Comparison of ENCODE assay signal across 25 cellular contexts in genomic region chrX:112672788-112673560, GRCh38. TPM values are rescaled to one million over a fixed set of nuclear protein-coding genes. Genes with fewer than 3 reads are reported as not detected.
DNase-seq lines count a peak whose midpoint lies in the region; ATAC-seq and TF ChIP-seq lines count a peak whose summit lies in the region.
"Had no signal": no experiment of that assay in that cellular context is flagged by ENCODE, and none has a peak within 500 bp of the region (broad histone marks: within the 10 kb centered on the region; RNA-seq: fewer than 3 reads in every experiment).

No MANE protein-coding gene starts in this region.

- intact Hi-C loops in posterior vena cava (cut with DNase I) = no loop called here
- intact Hi-C loops in Calu3 (cut with micrococcal nuclease; ENCODE audit: unreplicated experiment) = no loop called here

- peak overlapping the region; percentile 99 for H3K27ac ChIP-seq in OCI-LY3 (ENCODE audit: low read length)
- H3K27ac ChIP-seq: BLaER1, colonic mucosa, pancreas, sigmoid colon, thoracic aorta had no signal

- ATAC-seq in GM18909 (IDR thresholded peaks at IDR 0.05; ENCODE audit: poor library complexity, unreplicated experiment) (peak; percentile 34), HG02884 (IDR thresholded peaks at IDR 0.05; ENCODE audit: unreplicated experiment) (peak; percentile 52)
- no peak for ATAC-seq in activated T-helper 17 cell treated with anti-CD3 and anti-CD28 coated beads, Interleukin-2, amount 50 U/mL, for 72 hours (replicated peaks)
- ATAC-seq: HepG2; left colon; naive thymus-derived CD8-positive, alpha-beta T cell; pancreas had no signal

- no peak overlapping the region for H2AFZ ChIP-seq in OCI-LY3 (ENCODE audit: low read depth, low read length)

- no peaks in the 10 kb centered on the region for H3K9me3 ChIP-seq in OCI-LY3 (ENCODE audit: insufficient read depth, low read length)
- H3K9me3 ChIP-seq: colonic mucosa, pancreas, sigmoid colon, thoracic aorta had no signal

- H3K4me3 ChIP-seq in OCI-LY3 (ENCODE audit: low read length) = peak overlapping the region; percentile 66
- H3K4me3 ChIP-seq: BLaER1, colonic mucosa, pancreas, sigmoid colon, thoracic aorta had no signal

- peak; percentile 47 for DNase-seq in ELF-1 (ENCODE audit: low read depth, low spot score)
- no peak for DNase-seq in posterior vena cava (ENCODE audit: low spot score)
- DNase-seq in stimulated activated CD4-positive, alpha-beta T cell treated with anti-CD3 and anti-CD28 coated beads, Interleukin-4, amount 100 ng/mL, for 4 hours = no peak
- DNase-seq in Calu3 = no peak
- DNase-seq: activated CD4-positive, alpha-beta T cell treated with anti-CD3 and anti-CD28 coated beads for 48 hours; activated effector memory CD4-positive, alpha-beta T cell treated with Interleukin-2 at 50 U/mL for 16 hours; colonic mucosa; glutamatergic neuron; left colon; naive thymus-derived CD8-positive, alpha-beta T cell; NCI-H2107; NCI-H524 treated with DMSO at 0.1 percent for 48 hours; pancreas; Right ventricle myocardium superior; sigmoid colon had no signal

- no peaks in the 10 kb centered on the region for H4K20me1 ChIP-seq in OCI-LY3 (ENCODE audit: insufficient read depth, low read length)
- H4K20me1 ChIP-seq: BLaER1 had no signal

- H3K27me3 ChIP-seq in OCI-LY3 (ENCODE audit: low read depth, low read length) = no peaks in the 10 kb centered on the region
- H3K27me3 ChIP-seq: colonic mucosa, sigmoid colon had no signal

- peaks cover 19% of the 10 kb centered on the region for H3K36me3 ChIP-seq in OCI-LY3 (replicated peaks; ENCODE audit: low read depth, low read length)
- H3K36me3 ChIP-seq: BLaER1, colonic mucosa, pancreas, sigmoid colon, thoracic aorta had no signal

- H3K27me3 Mint-ChIP-seq in activated T-helper 17 cell treated with anti-CD3 and anti-CD28 coated beads, Interleukin-2, amount 50 U/mL, for 72 hours = no peaks in the 10 kb centered on the region
- H3K27me3 Mint-ChIP-seq in Calu3 (ENCODE audit: unreplicated experiment) = peaks cover 5% of the 10 kb centered on the region
- H3K27me3 Mint-ChIP-seq: naive thymus-derived CD8-positive, alpha-beta T cell had no signal

- CTCF ChIA-PET in Calu3 (lab: Charles Lee) = no interaction called here

- peak overlapping the region; percentile 84 for H3K4me2 ChIP-seq in OCI-LY3 (ENCODE audit: low read length)
- H3K4me2 ChIP-seq: BLaER1 had no signal

- H3K79me2 ChIP-seq in OCI-LY3 (ENCODE audit: low read length) = no peaks in the 10 kb centered on the region

- H3K9me3 Mint-ChIP-seq in activated T-helper 17 cell treated with anti-CD3 and anti-CD28 coated beads, Interleukin-2, amount 50 U/mL, for 72 hours = no peaks in the 10 kb centered on the region
- no peaks in the 10 kb centered on the region for H3K9me3 Mint-ChIP-seq in Calu3 (ENCODE audit: low read depth, unreplicated experiment)
- H3K9me3 Mint-ChIP-seq: naive thymus-derived CD8-positive, alpha-beta T cell had no signal

- BruUV-seq in Calu3 (replicated peaks; lab: Mats Ljungman, UMichigan) = no TSS peak

- no peaks in the 10 kb centered on the region for H3K4me1 Mint-ChIP-seq in activated T-helper 17 cell treated with anti-CD3 and anti-CD28 coated beads, Interleukin-2, amount 50 U/mL, for 72 hours
- no peaks in the 10 kb centered on the region for H3K4me1 Mint-ChIP-seq in Calu3 (ENCODE audit: low read depth, unreplicated experiment)

- H3K4me3 Mint-ChIP-seq in activated T-helper 17 cell treated with anti-CD3 and anti-CD28 coated beads, Interleukin-2, amount 50 U/mL, for 72 hours = no peak overlapping the region
- no peak overlapping the region for H3K4me3 Mint-ChIP-seq in Calu3 (ENCODE audit: low read depth, unreplicated experiment)
- H3K4me3 Mint-ChIP-seq: naive thymus-derived CD8-positive, alpha-beta T cell had no signal

- no peak for TF ChIP-seq CTCF in OCI-LY3 (IDR thresholded peaks at IDR 0.05; ENCODE audit: low read depth, low read length)
- no peak for TF ChIP-seq CTCF in Calu3 (IDR thresholded peaks at IDR 0.05; ENCODE audit: unreplicated experiment)

- H3K4me1 ChIP-seq in OCI-LY3 (ENCODE audit: low read length) = peaks cover 89% of the 10 kb centered on the region
- H3K4me1 ChIP-seq: colonic mucosa, pancreas, sigmoid colon had no signal

- peak overlapping the region; percentile 79 for H3K9ac ChIP-seq in OCI-LY3 (ENCODE audit: low read length)
- H3K9ac ChIP-seq: BLaER1 had no signal

- H3K27ac Mint-ChIP-seq in activated T-helper 17 cell treated with anti-CD3 and anti-CD28 coated beads, Interleukin-2, amount 50 U/mL, for 72 hours = no peak overlapping the region
- no peak overlapping the region for H3K27ac Mint-ChIP-seq in Calu3 (ENCODE audit: unreplicated experiment)

- no peaks in the 10 kb centered on the region for H3K36me3 Mint-ChIP-seq in activated T-helper 17 cell treated with anti-CD3 and anti-CD28 coated beads, Interleukin-2, amount 50 U/mL, for 72 hours (ENCODE audit: low read depth)
- no peaks in the 10 kb centered on the region for H3K36me3 Mint-ChIP-seq in Calu3 (ENCODE audit: insufficient read depth, unreplicated experiment)
- H3K36me3 Mint-ChIP-seq: brain had no signal

RNA-seq across cellular contexts. Expression of gene LHFPL1, which starts 6.8 kb away (rescaled TPM):
- total RNA-seq in activated T-helper 17 cell treated with anti-CD3 and anti-CD28 coated beads, Interleukin-2, amount 50 U/mL, for 72 hours = under 1 TPM in 1 of 2 donors, not detected in 1; 0.45 TPM
- total RNA-seq in posterior vena cava (under 1 TPM in 1 of 2 donors, not detected in 1; 0.24 TPM), Calu3 (2022) (not detected in 2 replicates)
- total RNA-seq: colonic mucosa, fibroblast of lung, HepG2, left colon, mesenteric fat pad had no signal
